24 cellular contexts compared by ENCODE assay signal in the genomic region with DNA sequence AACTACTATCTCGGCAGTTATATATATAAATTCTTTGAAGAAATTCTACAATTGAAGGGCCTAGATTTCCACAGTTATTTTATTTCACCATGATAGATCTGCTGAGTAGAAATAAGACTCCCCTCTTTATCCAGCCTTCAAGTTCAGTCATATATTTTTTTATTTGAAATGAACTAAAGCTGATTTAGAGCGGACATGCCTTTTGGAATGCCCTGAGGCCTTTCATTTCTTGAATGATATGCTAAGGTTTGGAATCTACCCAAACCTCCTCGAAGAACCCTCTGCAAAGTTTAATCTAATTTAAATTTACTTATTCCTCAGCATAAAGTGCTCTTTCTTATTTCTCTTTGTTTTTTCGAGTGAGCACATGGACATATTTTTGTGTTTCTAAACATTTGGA. TPM values are rescaled to one million over a fixed set of nuclear protein-coding genes. Genes with fewer than 3 reads are reported as not detected.
"Had no signal": no experiment of that assay in that cellular context is flagged by ENCODE, and none has a peak within 500 bp of the region (broad histone marks: within the 10 kb centered on the region; RNA-seq: fewer than 3 reads in every experiment).

No MANE protein-coding gene starts in this region.

- H3K27ac ChIP-seq: SJCRH30 had no signal

- H3K27me3 ChIP-seq: MG63, SJCRH30 had no signal

- H3K4me3 ChIP-seq: MG63, SJCRH30 had no signal

- ATAC-seq: activated CD8-positive, alpha-beta memory T cell treated with anti-CD3 and anti-CD28 coated beads, Interleukin-2, amount 10 ng/mL, durations not matched to agents 7 days and 5 days; activated naive CD4-positive, alpha-beta T cell treated with anti-CD3 and anti-CD28 coated beads, Interleukin-2, amount 50 U/mL, for 72 hours; activated naive CD8-positive, alpha-beta T cell treated with anti-CD3 and anti-CD28 coated beads, Interleukin-2, amount 50 U/mL, for 24 hours; Right ventricle myocardium inferior; T-helper 17 cell; WTC11 had no signal

- DNase-seq: activated CD4-positive, alpha-beta T cell treated with anti-CD3 and anti-CD28 coated beads for 48 hours; activated CD4-positive, alpha-beta T cell treated with anti-CD3 and anti-CD28 coated beads, Interleukin-2, amount 50 U/mL, for 48 hours; activated CD4-positive, CD25-positive, alpha-beta regulatory T cell treated with anti-CD3 and anti-CD28 coated beads, Interleukin-2, amount 50 U/mL, for 72 hours; activated CD8-positive, alpha-beta memory T cell treated with anti-CD3 and anti-CD28 coated beads, Interleukin-2, amount 10 ng/mL, durations not matched to agents 7 days and 5 days; activated effector memory CD4-positive, alpha-beta T cell treated with Interleukin-2 at 50 U/mL for 16 hours; activated naive CD4-positive, alpha-beta T cell treated with Interleukin-2 at 50 U/mL for 16 hours; activated naive CD8-positive, alpha-beta T cell treated with anti-CD3 and anti-CD28 coated beads, Interleukin-2, amount 50 U/mL, for 24 hours; activated T-cell treated with anti-CD3 and anti-CD28 coated beads, Interleukin-2, amount 50 U/mL, for 24 hours; amygdala; KG1; MG63; NCI-H1105; NCI-H1436; NCI-H1694 treated with DMSO at 0.1 percent for 48 hours; NCI-H2081; NCI-H510A treated with DMSO at 0.1 percent for 48 hours; NCI-H748 treated with DMSO at 0.1 percent for 48 hours; SJCRH30; T-helper 17 cell; T-helper 9 cell had no signal

- H3K9me3 ChIP-seq: MG63, SJCRH30 had no signal

- H3K36me3 ChIP-seq: MG63 had no signal

RNA-seq across cellular contexts. Expression of a gene that starts 15.1 kb away (rescaled TPM):
- total RNA-seq: activated naive CD4-positive, alpha-beta T cell treated with anti-CD3 and anti-CD28 coated beads, Interleukin-2, amount 50 U/mL, for 72 hours; Right ventricle myocardium inferior; T-helper 17 cell had no signal
- polyA plus RNA-seq: IgD-negative memory B cell had no signal
